In the genomic region with DNA sequence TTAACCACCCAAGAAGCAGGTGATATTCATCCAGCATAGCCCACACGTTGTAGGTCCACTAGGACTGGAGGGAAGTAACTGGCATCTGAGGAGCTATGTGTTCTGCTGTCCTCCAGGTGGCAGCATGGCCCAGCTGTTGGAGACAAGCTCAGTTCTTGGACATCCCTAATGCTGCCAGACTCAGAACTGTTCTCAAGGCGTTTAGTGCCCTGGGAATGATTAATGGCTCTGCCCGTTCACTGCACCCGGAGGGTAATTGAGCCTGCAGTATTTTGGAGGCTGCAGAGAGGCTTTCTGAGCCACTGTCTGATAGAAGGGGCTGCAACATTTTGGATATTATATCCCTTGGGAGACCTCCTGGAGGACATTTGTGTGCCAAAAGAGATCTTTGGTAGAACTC, we compare ENCODE assay signal across 7 cellular contexts.
DNase-seq lines count a peak whose midpoint lies in the region; ATAC-seq and TF ChIP-seq lines count a peak whose summit lies in the region.

No MANE protein-coding gene starts in this region.

- DNase-seq in GM13977 (ENCODE audit: low spot score) (peak; percentile 38), NCI-H1105 treated with DMSO at 0.1 percent for 48 hours (lab: John Stamatoyannopoulos, UW) (peak; percentile 89), SK-N-MC (ENCODE audit: low read depth, low spot score) (peak; percentile 89), brain microvascular endothelial cell (peak; percentile 82), iPS-NIHi7 (ENCODE audit: extremely low spot score) (peak; percentile 77)
- DNase-seq in stimulated activated CD4-positive, alpha-beta T cell treated with anti-CD3 and anti-CD28 coated beads, Interleukin-12 subunit alpha, Interleukin-12 subunit beta, amount 100 ng/mL, for 24 hours (ENCODE audit: low read depth in 2 of 2): peak; percentile 4 to 30

- H3K4me3 ChIP-seq in SK-N-MC (peak overlapping the region; percentile 61), brain microvascular endothelial cell (ENCODE audit: low read depth, low read length) (no peak overlapping the region)

- no peaks in the 10 kb centered on the region for H3K27me3 ChIP-seq in brain microvascular endothelial cell (replicated peaks)

- no peak overlapping the region for H3K9ac ChIP-seq in SK-N-MC (ENCODE audit: insufficient read length)

- H3K36me3 ChIP-seq in SK-N-MC (ENCODE audit: insufficient read depth, low read length) (no peaks in the 10 kb centered on the region), brain microvascular endothelial cell (replicated peaks) (no peaks in the 10 kb centered on the region)

- no peaks in the 10 kb centered on the region for H3K9me3 ChIP-seq in SK-N-MC (ENCODE audit: low read depth, low read length)

- peak; percentile 82 for TF ChIP-seq CTCF in GM13977 (IDR thresholded peaks at IDR 0.05; ENCODE audit: extremely low read depth, insufficient read depth, missing control alignments)
- TF ChIP-seq CTCF in brain microvascular endothelial cell (IDR thresholded peaks at IDR 0.05; ENCODE audit: low read depth, low read length, missing control alignments): peak; percentile 92

- in situ Hi-C loops in GM13977 (cut with MboI; ENCODE audit: low pct_unique_long_range_greater_than_20kb, low sequenced_read_pairs, unreplicated experiment): loop anchor here (25.0 kb wide), 1 partner anchor 791 kb away; no protein-coding TSS in a partner anchor
- in situ Hi-C loops in brain microvascular endothelial cell (cut with HindIII; ENCODE audit: low pct_ligation_motif_present, low sequenced_read_pairs): no loop called here

- H3K27ac ChIP-seq in SK-N-MC (peak overlapping the region; percentile 71), brain microvascular endothelial cell (no peak overlapping the region)

- ATAC-seq in HG02759 (IDR thresholded peaks at IDR 0.05; ENCODE audit: unreplicated experiment): peak; percentile 97

Comparison
In these comparisons a context has a peak if more than half of its experiments do, and no peak if none do; other contexts are left out.
1. DNase-seq: peak in every context shown above with its lines; median percentile 89 in NCI-H1105 treated with DMSO at 0.1 percent for 48 hours; 89 in SK-N-MC; 82 in brain microvascular endothelial cell; 77 in iPS-NIHi7; 38 in GM13977; 17 in stimulated activated CD4-positive, alpha-beta T cell treated with anti-CD3 and anti-CD28 coated beads, Interleukin-12 subunit alpha, Interleukin-12 subunit beta, amount 100 ng/mL, for 24 hours.